ENCODE assay signal across 14 cellular contexts in genomic region chr3:119598410-119599098, GRCh38. TPM values are rescaled to one million over a fixed set of nuclear protein-coding genes. Genes with fewer than 3 reads are reported as not detected.
DNase-seq lines count a peak whose midpoint lies in the region; ATAC-seq and TF ChIP-seq lines count a peak whose summit lies in the region.
"Had no signal": no experiment of that assay in that cellular context is flagged by ENCODE, and none has a peak within 500 bp of the region (broad histone marks: within the 10 kb centered on the region; RNA-seq: fewer than 3 reads in every experiment).

No MANE protein-coding gene starts in this region.

- 96% methylated on average over 1 of the region's 1 CpG for WGBS in prostate gland

- no peak for DNase-seq in prostate gland (ENCODE audit: low spot score)
- no peak for DNase-seq in 8988T
- DNase-seq in activated CD4-positive, alpha-beta T cell treated with anti-CD3 and anti-CD28 coated beads for 4 hours: no peak
- DNase-seq in CD4-positive, alpha-beta T cell: no peak
- no peak for DNase-seq in NCI-H1694 (lab: John Stamatoyannopoulos, UW)
- DNase-seq: activated T-cell treated with anti-CD3 and anti-CD28 coated beads for 4 hours, DND-41, dorsolateral prefrontal cortex, NCI-H2029, ovary had no signal

- H3K4me3 ChIP-seq in prostate gland: no peak overlapping the region
- H3K4me3 ChIP-seq: ovary, SJSA1 had no signal

- H3K27me3 ChIP-seq in prostate gland (replicated peaks; ENCODE audit: insufficient read depth): no peaks in the 10 kb centered on the region
- H3K27me3 ChIP-seq in CD4-positive, alpha-beta T cell (ENCODE audit: control insufficient read depth, insufficient read depth, low read length): no peaks in the 10 kb centered on the region
- H3K27me3 ChIP-seq: ovary, SJSA1 had no signal

- no peak overlapping the region for H3K27ac Mint-ChIP-seq in CD4-positive, alpha-beta T cell

- no peaks in the 10 kb centered on the region for H3K4me1 Mint-ChIP-seq in CD4-positive, alpha-beta T cell (ENCODE audit: low read depth)

- H3K27ac ChIP-seq in prostate gland: peak overlapping the region; percentile 18 to 52
- no peak overlapping the region for H3K27ac ChIP-seq in CD4-positive, alpha-beta T cell (ENCODE audit: low read depth, low read length)
- H3K27ac ChIP-seq: ovary, SJSA1 had no signal

- TF ChIP-seq POLR2A in GM18526 (IDR thresholded peaks at IDR 0.05; ENCODE audit: extremely low read depth, insufficient read length) (peak; percentile 9), prostate gland (IDR thresholded peaks at IDR 0.05) (no peak)

- intact Hi-C loops in prostate gland (cut with DNase I): no loop called here
- intact Hi-C loops in CD4-positive, alpha-beta T cell (cut with DNase I, micrococcal nuclease): no loop called here

- POLR2A ChIA-PET in CD4-positive, alpha-beta T cell (lab: Charles Lee): interaction anchor here (0.6 kb wide), 1 partner anchor 1412 kb away, joined by 3 read pairs; no protein-coding TSS in a partner anchor

- CTCF ChIA-PET in CD4-positive, alpha-beta T cell (lab: Charles Lee): no interaction called here

- no peaks in the 10 kb centered on the region for H3K36me3 ChIP-seq in prostate gland
- H3K36me3 ChIP-seq: ovary, SJSA1 had no signal

- TF ChIP-seq CTCF in prostate gland (IDR thresholded peaks at IDR 0.05): no peak
- TF ChIP-seq CTCF in CD4-positive, alpha-beta T cell (IDR thresholded peaks at IDR 0.05): no peak

- peaks cover 12% of the 10 kb centered on the region for H3K4me1 ChIP-seq in prostate gland (replicated peaks)

- no peaks in the 10 kb centered on the region for H3K9me3 Mint-ChIP-seq in CD4-positive, alpha-beta T cell

- no peaks in the 10 kb centered on the region for H3K36me3 Mint-ChIP-seq in CD4-positive, alpha-beta T cell (ENCODE audit: low read depth)

- no peaks in the 10 kb centered on the region for H3K9me3 ChIP-seq in prostate gland
- no peaks in the 10 kb centered on the region for H3K9me3 ChIP-seq in CD4-positive, alpha-beta T cell (ENCODE audit: control insufficient read depth, low read length)
- H3K9me3 ChIP-seq: ovary, SJSA1 had no signal

- no peak overlapping the region for H3K4me3 Mint-ChIP-seq in CD4-positive, alpha-beta T cell

- H3K27me3 Mint-ChIP-seq in CD4-positive, alpha-beta T cell: no peaks in the 10 kb centered on the region

- ATAC-seq in GM21390 (IDR thresholded peaks at IDR 0.05; ENCODE audit: unreplicated experiment) (peak; percentile 47), HG03159 (IDR thresholded peaks at IDR 0.05; ENCODE audit: unreplicated experiment) (peak; percentile 47)
- ATAC-seq in CD4-positive, alpha-beta T cell (ENCODE audit: poor library complexity): no peak

RNA-seq across cellular contexts. Expression of gene PLA1A, which starts 0.9 kb away (rescaled TPM):
- total RNA-seq in prostate gland: 1 to 10 TPM; 2.8 to 9.1 TPM
- not detected for total RNA-seq in CD4-positive, alpha-beta T cell

RNA-seq across cellular contexts. Expression of gene ADPRH, which starts 19.3 kb away (rescaled TPM):
- 10 to 100 TPM in 1 of 2 donors, 1 to 10 TPM in 1; 8.2 to 14.8 TPM for total RNA-seq in prostate gland
- total RNA-seq in CD4-positive, alpha-beta T cell: under 1 TPM; 0.36 TPM

RNA-seq across cellular contexts. Expression of gene CD80, which starts 39.1 kb away (rescaled TPM):
- total RNA-seq in prostate gland: not detected
- under 1 TPM; 0.17 to 0.41 TPM for total RNA-seq in CD4-positive, alpha-beta T cell
- total RNA-seq: SJSA1 had no signal

Comparison
In these comparisons a context has a peak if more than half of its experiments do, and no peak if none do; other contexts are left out.
1. RNA of gene ADPRH, which starts 19.3 kb away (total RNA-seq): 8.2 to 14.8 TPM in prostate gland; 0.36 TPM in CD4-positive, alpha-beta T cell; every median in the first group is over 4 times any median in the second.